20 cellular contexts compared by ENCODE assay signal in the genomic region with DNA sequence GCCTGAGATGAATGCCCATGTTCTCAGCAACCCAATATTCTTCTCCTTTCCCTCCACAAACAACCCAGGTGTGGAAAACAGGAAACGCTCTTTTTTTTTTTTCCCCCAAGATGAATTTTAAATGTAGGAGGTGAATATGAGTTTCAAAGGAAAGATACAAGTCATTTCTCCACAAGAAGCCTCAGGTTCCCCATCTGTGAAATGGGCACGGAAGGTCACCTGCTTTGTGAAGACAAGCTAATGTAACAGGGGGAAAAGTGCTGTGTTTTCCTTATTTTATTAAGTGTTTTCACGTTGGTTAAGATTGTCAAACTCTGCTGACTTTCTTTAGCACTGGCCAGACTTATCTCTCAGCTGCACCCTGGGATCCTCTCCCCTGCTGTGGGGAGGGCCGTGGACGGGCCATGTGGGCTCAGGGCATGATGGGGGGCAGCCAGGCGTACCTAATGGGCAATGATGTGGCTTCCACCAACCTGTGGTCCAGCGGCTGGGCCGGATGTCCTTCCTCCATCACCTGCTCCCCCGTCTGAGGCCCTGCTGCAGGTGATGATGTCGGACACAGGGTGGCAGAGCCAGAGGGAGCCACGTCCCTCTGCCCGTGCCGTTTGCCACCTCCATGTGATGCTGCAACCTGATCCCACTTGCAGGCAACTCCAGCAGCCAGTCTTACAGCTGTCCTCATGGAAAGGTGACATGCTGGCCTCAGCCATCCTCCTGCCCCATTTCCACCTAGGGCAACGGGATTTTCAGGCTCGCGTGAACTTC.
"Had no signal": no experiment of that assay in that cellular context is flagged by ENCODE, and none has a peak within 500 bp of the region (broad histone marks: within the 10 kb centered on the region; RNA-seq: fewer than 3 reads in every experiment).

No MANE protein-coding gene starts in this region.

- ATAC-seq: activated CD8-positive, alpha-beta T cell treated with anti-CD3 and anti-CD28 coated beads, Interleukin-2, amount 10 ng/mL, durations not matched to agents 7 days and 5 days; activated naive CD8-positive, alpha-beta T cell treated with anti-CD3 and anti-CD28 coated beads, Interleukin-2, amount 50 U/mL, for 24 hours; left lobe of liver; right lobe of liver had no signal

- H3K9me3 ChIP-seq: colonic mucosa, right lobe of liver had no signal

- H3K4me3 ChIP-seq: colonic mucosa, right lobe of liver had no signal

- H3K27me3 ChIP-seq: brain microvascular endothelial cell, colonic mucosa, right lobe of liver had no signal

- H3K4me1 ChIP-seq: colonic mucosa, right lobe of liver had no signal

- DNase-seq: activated CD4-positive, alpha-beta T cell treated with anti-CD3 and anti-CD28 coated beads, Interleukin-2, amount 10 ng/mL, durations not matched to agents 7 days and 5 days; activated CD8-positive, alpha-beta T cell treated with anti-CD3 and anti-CD28 coated beads, Interleukin-2, amount 10 ng/mL, durations not matched to agents 7 days and 5 days; activated naive CD4-positive, alpha-beta T cell treated with anti-CD3 and anti-CD28 coated beads for 36 hours; activated naive CD8-positive, alpha-beta T cell treated with anti-CD3 and anti-CD28 coated beads, Interleukin-2, amount 50 U/mL, for 24 hours; activated T-cell treated with anti-CD3 and anti-CD28 coated beads, Interleukin-2, amount 50 U/mL, for 24 hours; anterior cingulate cortex; brain microvascular endothelial cell; colonic mucosa; erythroblast; mammary epithelial cell; midbrain; small intestine; stimulated activated CD4-positive, alpha-beta T cell treated with anti-CD3 and anti-CD28 coated beads, Interleukin-15, amount 100 ng/mL, for 24 hours; stimulated activated CD4-positive, alpha-beta T cell treated with anti-CD3 and anti-CD28 coated beads, Interleukin-2, amount 100 ng/mL, for 48 hours; T1000 had no signal

- H3K27ac ChIP-seq: brain microvascular endothelial cell, colonic mucosa, right lobe of liver had no signal

- H3K36me3 ChIP-seq: brain microvascular endothelial cell, colonic mucosa, right lobe of liver had no signal

- FAIRE-seq: endometrium, frontal cortex, keratinocyte, small intestine had no signal
